Comparison of ENCODE assay signal across 8 cellular contexts in the genomic region with DNA sequence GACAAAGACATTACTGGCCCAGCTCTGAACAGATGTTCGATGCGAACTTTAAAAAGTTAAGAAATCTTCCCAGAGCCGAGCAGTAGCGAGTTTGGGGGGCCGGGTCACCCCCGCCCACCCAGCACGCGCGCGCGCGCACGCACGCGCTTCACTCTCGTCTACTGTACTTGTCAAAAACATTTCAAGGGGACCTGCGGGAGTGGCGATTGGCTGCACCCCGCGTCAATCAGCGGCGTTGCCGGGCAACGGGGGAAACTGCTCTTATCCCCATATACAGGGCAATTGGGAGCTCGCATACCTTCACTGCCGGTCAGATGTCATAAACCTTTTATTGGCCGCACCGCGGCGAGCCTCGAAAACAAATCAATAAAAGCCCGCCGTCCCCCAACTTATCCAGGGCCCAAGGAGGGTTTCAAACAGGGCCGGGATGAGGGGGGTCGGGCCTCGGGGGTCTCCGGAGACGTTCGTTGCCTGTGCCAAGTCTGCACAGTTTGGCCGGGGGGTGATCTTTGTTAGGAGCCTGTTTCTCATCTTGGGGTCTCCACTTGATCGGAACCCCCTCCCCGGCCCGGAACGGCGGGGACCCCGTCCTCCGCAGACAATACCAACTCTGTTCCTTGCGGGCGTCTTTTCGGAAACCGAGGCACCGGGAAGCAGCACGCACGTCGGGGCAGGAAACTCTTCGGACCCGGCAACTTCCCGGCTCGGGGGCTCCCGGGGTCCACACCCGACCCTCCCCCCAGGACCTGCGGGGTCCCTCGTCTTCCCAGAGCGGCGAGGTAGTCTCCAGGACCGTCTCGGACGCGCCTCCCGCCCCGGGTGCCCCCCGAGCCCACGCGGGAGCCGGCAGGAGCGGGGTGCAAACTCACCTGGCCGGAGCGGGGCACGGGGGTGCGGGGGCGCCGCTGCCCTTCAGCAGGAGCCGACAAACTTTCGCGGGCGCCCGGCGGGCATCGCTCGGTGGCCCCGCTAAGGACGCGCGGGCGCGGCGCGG. TPM values are rescaled to one million over a fixed set of nuclear protein-coding genes. Genes with fewer than 3 reads are reported as not detected.
DNase-seq lines count a peak whose midpoint lies in the region; ATAC-seq and TF ChIP-seq lines count a peak whose summit lies in the region.

No MANE protein-coding gene starts in this region.

- intact Hi-C loops in natural killer cell (cut with micrococcal nuclease) = loop anchor here (1.0 to 5.0 kb wide), 7 partner anchors 96 to 983 kb away; a partner anchor contains a TSS

- H3K9me2 ChIP-seq in GM23248 (ENCODE audit: insufficient read depth) (no peaks in the 10 kb centered on the region), Karpas-422 (replicated peaks; ENCODE audit: insufficient read depth, low read length) (no peaks in the 10 kb centered on the region)

- TF ChIP-seq CTCF in fibroblast of pulmonary artery (IDR thresholded peaks at IDR 0.05; ENCODE audit: low read length, missing control alignments) (no peak), natural killer cell (IDR thresholded peaks at IDR 0.05) (no peak)

- H3K9me3 ChIP-seq in GM23248 (ENCODE audit: low read depth) (no peaks in the 10 kb centered on the region), Karpas-422 (ENCODE audit: low read length) (no peaks in the 10 kb centered on the region)

- H3K27ac ChIP-seq in GM23248 (peak overlapping the region; percentile 95), Karpas-422 (ENCODE audit: low read length) (no peak overlapping the region)

- H2AFZ ChIP-seq in GM23248 (peak overlapping the region; percentile 81), Karpas-422 (ENCODE audit: low read length) (peak overlapping the region; percentile 29; the same call in 1 of the 2 replicates)

- H4K20me1 ChIP-seq in GM23248 (ENCODE audit: insufficient read depth) (no peaks in the 10 kb centered on the region), Karpas-422 (ENCODE audit: insufficient read depth, low read depth, low read length) (no peaks in the 10 kb centered on the region; the same call in 1 of the 2 replicates)

- H3K36me3 Mint-ChIP-seq in natural killer cell = no peaks in the 10 kb centered on the region

- 1% methylated on average over 75 to 97 of the region's 98 CpGs for WGBS in GM23248 (ENCODE audit: low coverage in 1 of 2, low lambda C conversion rate in 2 of 2, missing lambda C conversion rate in 2 of 2), 2 experiments

- peaks cover 61 to 63% of the 10 kb centered on the region in 2 donors for H3K4me1 Mint-ChIP-seq in natural killer cell

- peak overlapping the region; percentile 98 for H3K4me3 Mint-ChIP-seq in natural killer cell

- DNase-seq in DMS79 treated with DMSO at 0.1 percent for 48 hours (lab: John Stamatoyannopoulos, UW) = peak; percentile 94
- DNase-seq in GM23248 = peak; percentile 93
- peak; percentile 98 for DNase-seq in Karpas-422
- DNase-seq in RPMI8226 = peak; percentile 95
- DNase-seq in activated T-helper 9 cell treated with anti-CD3 and anti-CD28 coated beads, Interleukin-2, amount 50 U/mL, for 16 hours (ENCODE audit: low read depth) = peak; percentile 99
- DNase-seq in fibroblast of pulmonary artery (ENCODE audit: low read depth) = peak; percentile 99
- DNase-seq in natural killer cell = peak; percentile 100
- DNase-seq in stimulated activated naive CD4-positive, alpha-beta T cell (lab: John Stamatoyannopoulos, UW) = peak; percentile 93 to 99 (median 98)

- in situ Hi-C loops in GM23248 (cut with MboI) = loop anchor here (25.0 kb wide), 1 partner anchor 379 kb away; no protein-coding TSS in a partner anchor

- H3K4me1 ChIP-seq in GM23248 (ENCODE audit: insufficient read depth) (peaks cover 15% of the 10 kb centered on the region), Karpas-422 (ENCODE audit: low read length) (peaks cover 22% of the 10 kb centered on the region)

- H3K4me3 ChIP-seq in GM23248 = peak overlapping the region; percentile 92
- H3K4me3 ChIP-seq in Karpas-422 (ENCODE audit: low read length) = peak overlapping the region; percentile 75
- H3K4me3 ChIP-seq in fibroblast of pulmonary artery (replicated peaks; ENCODE audit: low read depth, low read length) = peak overlapping the region; percentile 91

- no peaks in the 10 kb centered on the region for H3K27me3 ChIP-seq in GM23248 (replicated peaks; ENCODE audit: insufficient read depth)
- no peaks in the 10 kb centered on the region for H3K27me3 ChIP-seq in Karpas-422 (ENCODE audit: low read length)

- H3K9me3 Mint-ChIP-seq in natural killer cell = no peaks in the 10 kb centered on the region

- peak overlapping the region; percentile 93 to 98 for H3K27ac Mint-ChIP-seq in natural killer cell

- H3K4me2 ChIP-seq in GM23248 (ENCODE audit: unreplicated experiment) (peak overlapping the region; percentile 91), Karpas-422 (ENCODE audit: low read depth, low read length, poor library complexity, severe bottlenecking) (peak overlapping the region; percentile 63)

- no peaks in the 10 kb centered on the region for H3K27me3 Mint-ChIP-seq in natural killer cell (ENCODE audit: low read depth in 2 of 2)

- H3K36me3 ChIP-seq in GM23248 (ENCODE audit: low read depth) (no peaks in the 10 kb centered on the region), Karpas-422 (ENCODE audit: insufficient read depth, low read length) (no peaks in the 10 kb centered on the region)

- peaks cover 6% of the 10 kb centered on the region; the same call in 1 of the 2 replicates for H3F3A ChIP-seq in GM23248 (ENCODE audit: insufficient read depth)

- H3K79me2 ChIP-seq in GM23248 (ENCODE audit: insufficient read depth) = peaks cover 39% of the 10 kb centered on the region
- no peaks in the 10 kb centered on the region for H3K79me2 ChIP-seq in Karpas-422 (ENCODE audit: low read length)

- H3K9ac ChIP-seq in GM23248 (peak overlapping the region; percentile 96), Karpas-422 (ENCODE audit: low read length) (peak overlapping the region; percentile 60)

- ATAC-seq in natural killer cell = peak; percentile 67 to 83 (median 74)

RNA-seq across cellular contexts. Expression of a gene that starts 0.7 kb away (rescaled TPM):
- total RNA-seq in GM23248 (2014; rRNA removed; shearing (Covaris generic)) = 15.9 and 18.6 TPM in 2 replicates
- polyA plus RNA-seq in GM23248 (2016; fragmentation: Nextera tagmentation; extraction: Ambion mirVana) = 18.6 and 19.0 TPM in 2 replicates
- 8.9 and 13.8 TPM in 2 replicates for total RNA-seq in Karpas-422 (2014; rRNA removed; shearing (Covaris generic); ENCODE audit: low replicate concordance)
- total RNA-seq in natural killer cell = 100 to 1,000 TPM; 209 to 216 (median 209) TPM

Comparison
In these comparisons a context has a peak if more than half of its experiments do, and no peak if none do; other contexts are left out.
1. RNA of a gene that starts 0.7 kb away (total RNA-seq): 209 to 216 TPM in natural killer cell; 15.9 to 18.6 TPM in GM23248 and 8.9 to 13.8 TPM in Karpas-422; every median in the first group is over 10 times any median in the second.
2. Peak in every context shown above with its lines, with median percentiles within 50 percentile points of each other: DNase-seq and H3K4me3 ChIP-seq.